Comparison of ENCODE assay signal across 21 cellular contexts in the genomic region with DNA sequence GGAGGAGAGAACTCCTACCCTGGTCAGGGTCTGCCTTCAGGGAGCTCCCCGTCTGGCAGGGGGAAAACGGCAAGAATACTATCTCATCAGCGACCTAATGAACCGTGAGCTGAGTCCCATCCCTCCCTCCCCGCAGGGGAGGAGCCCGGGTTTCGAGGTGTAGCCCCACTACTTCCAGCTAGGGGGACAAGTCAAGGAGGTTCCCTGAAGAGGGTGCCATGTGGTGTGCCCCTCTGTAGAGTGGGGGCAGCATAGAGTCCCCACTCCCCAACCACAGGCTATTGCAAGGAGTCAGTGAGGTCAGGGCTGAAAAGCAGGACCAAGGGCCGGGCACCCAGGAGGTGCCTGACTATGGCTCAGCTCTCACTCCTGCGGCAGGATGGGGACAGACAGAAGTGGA. TPM values are rescaled to one million over a fixed set of nuclear protein-coding genes. Genes with fewer than 3 reads are reported as not detected.
A peak's percentile ranks its signal among the peaks of the same experiment; 100 is the strongest.
DNase-seq lines count a peak whose midpoint lies in the region; ATAC-seq and TF ChIP-seq lines count a peak whose summit lies in the region.
"Had no signal": no experiment of that assay in that cellular context is flagged by ENCODE, and none has a peak within 500 bp of the region (broad histone marks: within the 10 kb centered on the region; RNA-seq: fewer than 3 reads in every experiment).

No MANE protein-coding gene starts in this region.

- peaks cover 31% of the 10 kb centered on the region for H3K4me1 Mint-ChIP-seq in activated B cell treated with CpG ODN at 0.5 μM for 24 hours
- peaks cover 14% of the 10 kb centered on the region for H3K4me1 Mint-ChIP-seq in memory B cell

- TF ChIP-seq CTCF in MM.1S (IDR thresholded peaks at IDR 0.05; ENCODE audit: low read length) (peak; percentile 11; the same call in 1 of the 2 replicates), activated B cell treated with CpG ODN at 0.5 μM for 24 hours (IDR thresholded peaks at IDR 0.05) (no peak), breast epithelium (IDR thresholded peaks at IDR 0.05) (no peak)

- H2AFZ ChIP-seq in MM.1S (ENCODE audit: low read length) = no peak overlapping the region

- H3K9ac ChIP-seq in BLaER1 treated with 17β-estradiol and CSF1 and Interleukin-3, amounts not matched to agents 10 nM and 100 nM = no peak overlapping the region
- no peak overlapping the region for H3K9ac ChIP-seq in MM.1S (ENCODE audit: low read length)

- CTCF ChIA-PET in activated B cell treated with CpG ODN at 0.5 μM for 24 hours (lab: Charles Lee) = no interaction called here

- H3K27me3 ChIP-seq in BLaER1 treated with 17β-estradiol and CSF1 and Interleukin-3, amounts not matched to agents 10 nM and 100 nM = peaks cover 0 to 50% (median 5%) of the 10 kb centered on the region in 11 experiments; a peak in 10 of 22 replicates
- H3K27me3 ChIP-seq in MM.1S (replicated peaks; ENCODE audit: insufficient read depth, low read length) (peaks cover 64% of the 10 kb centered on the region), breast epithelium (peaks cover 0 to 5% of the 10 kb centered on the region in 2 donors)
- H3K27me3 ChIP-seq: cardiac muscle cell, dorsolateral prefrontal cortex, gastrocnemius medialis, thyroid gland had no signal

- DNase-seq in MM.1S = no peak
- DNase-seq in activated B cell treated with CpG ODN at 0.5 μM for 24 hours = no peak
- no peak for DNase-seq in memory B cell (ENCODE audit: low spot score in 2 of 2)
- DNase-seq in breast epithelium (ENCODE audit: low spot score in 2 of 2) = no peak
- DNase-seq in NCI-H1105 treated with DMSO at 0.1 percent for 48 hours (lab: John Stamatoyannopoulos, UW) = no peak
- no peak for DNase-seq in NCI-H2081 treated with DMSO at 0.1 percent for 48 hours (lab: John Stamatoyannopoulos, UW)
- DNase-seq: activated CD4-positive, alpha-beta T cell treated with anti-CD3 and anti-CD28 coated beads, Interleukin-2, amount 50 U/mL, for 48 hours; activated gamma-delta T cell treated with Interleukin-2 at 50 U/mL for 16 hours; dorsolateral prefrontal cortex; gastrocnemius medialis; left ventricle myocardium superior; NCI-H2029; retina; Right ventricle myocardium superior; T-helper 1 cell; thyroid gland had no signal

- no peak overlapping the region for H3K27ac Mint-ChIP-seq in activated B cell treated with CpG ODN at 0.5 μM for 24 hours
- no peak overlapping the region for H3K27ac Mint-ChIP-seq in memory B cell
- H3K27ac Mint-ChIP-seq: IgD-negative memory B cell had no signal

- H3K9me3 ChIP-seq in BLaER1 treated with 17β-estradiol and CSF1 and Interleukin-3, amounts not matched to agents 10 nM and 100 nM (replicated peaks in 1 of 11) = peaks cover 0 to 8% (median 6%) of the 10 kb centered on the region in 11 experiments; a peak in 12 of 22 replicates
- H3K9me3 ChIP-seq in MM.1S (replicated peaks; ENCODE audit: insufficient read depth, low read length) (no peaks in the 10 kb centered on the region), breast epithelium (no peaks in the 10 kb centered on the region)
- H3K9me3 ChIP-seq: gastrocnemius medialis, HAP-1, thyroid gland had no signal

- intact Hi-C loops in activated B cell treated with CpG ODN at 0.5 μM for 24 hours (cut with micrococcal nuclease) (no loop called here), breast epithelium (cut with DNase I; ENCODE audit: low total_unique reads) (no loop called here)

- no peak for TF ChIP-seq POLR2A in breast epithelium (IDR thresholded peaks at IDR 0.05)

- peaks cover 0 to 16% (median 0%) of the 10 kb centered on the region in 11 experiments; a peak in 6 of 22 replicates for H4K20me1 ChIP-seq in BLaER1 treated with 17β-estradiol and CSF1 and Interleukin-3, amounts not matched to agents 10 nM and 100 nM
- H4K20me1 ChIP-seq in MM.1S (ENCODE audit: insufficient read depth, low read length) = no peaks in the 10 kb centered on the region

- H3K4me3 Mint-ChIP-seq in activated B cell treated with CpG ODN at 0.5 μM for 24 hours = no peak overlapping the region
- H3K4me3 Mint-ChIP-seq in memory B cell = no peak overlapping the region
- H3K4me3 Mint-ChIP-seq: IgD-negative memory B cell had no signal

- H3K27me3 Mint-ChIP-seq in activated B cell treated with CpG ODN at 0.5 μM for 24 hours = peaks cover 4% of the 10 kb centered on the region
- peaks cover 4% of the 10 kb centered on the region for H3K27me3 Mint-ChIP-seq in memory B cell

- H3K9me3 Mint-ChIP-seq in activated B cell treated with CpG ODN at 0.5 μM for 24 hours (no peaks in the 10 kb centered on the region), memory B cell (no peaks in the 10 kb centered on the region)
- H3K9me3 Mint-ChIP-seq: IgD-negative memory B cell had no signal

- peaks cover 43 to 79% (median 74%) of the 10 kb centered on the region in 10 experiments for H3K4me1 ChIP-seq in BLaER1 treated with 17β-estradiol and CSF1 and Interleukin-3, amounts not matched to agents 10 nM and 100 nM
- H3K4me1 ChIP-seq in MM.1S (ENCODE audit: low read length) = no peaks in the 10 kb centered on the region
- H3K4me1 ChIP-seq in breast epithelium = no peaks in the 10 kb centered on the region
- H3K4me1 ChIP-seq: HAP-1 had no signal

- no peaks in the 10 kb centered on the region for H3K9me2 ChIP-seq in MM.1S (replicated peaks; ENCODE audit: insufficient read depth, low read length)

- no peak overlapping the region for H3K4me3 ChIP-seq in BLaER1 treated with 17β-estradiol and CSF1 and Interleukin-3, amounts not matched to agents 10 nM and 100 nM
- no peak overlapping the region for H3K4me3 ChIP-seq in MM.1S (ENCODE audit: low read length)
- H3K4me3 ChIP-seq in breast epithelium = no peak overlapping the region
- H3K4me3 ChIP-seq: cardiac muscle cell, dorsolateral prefrontal cortex, gastrocnemius medialis, HAP-1, thyroid gland had no signal

- ATAC-seq in activated B cell treated with CpG ODN at 0.5 μM for 24 hours (ENCODE audit: low read depth) (peak; percentile 34), memory B cell (ENCODE audit: low read depth) (peak; percentile 57), GM19397 (IDR thresholded peaks at IDR 0.05; ENCODE audit: unreplicated experiment) (no peak)
- ATAC-seq: gastrocnemius medialis, left ventricle myocardium superior had no signal

- H3K27ac ChIP-seq in BLaER1 treated with 17β-estradiol and CSF1 and Interleukin-3, amounts not matched to agents 10 nM and 100 nM = no peak overlapping the region
- no peak overlapping the region for H3K27ac ChIP-seq in MM.1S (ENCODE audit: low read length)
- no peak overlapping the region for H3K27ac ChIP-seq in breast epithelium
- H3K27ac ChIP-seq: dorsolateral prefrontal cortex, gastrocnemius medialis, thyroid gland had no signal

- H3K36me3 ChIP-seq in BLaER1 treated with 17β-estradiol and CSF1 and Interleukin-3, amounts not matched to agents 10 nM and 100 nM = no peaks in the 10 kb centered on the region
- no peaks in the 10 kb centered on the region for H3K36me3 ChIP-seq in MM.1S (replicated peaks; ENCODE audit: insufficient read depth, low read length)
- no peaks in the 10 kb centered on the region for H3K36me3 ChIP-seq in breast epithelium
- H3K36me3 ChIP-seq: cardiac muscle cell, gastrocnemius medialis, HAP-1, thyroid gland had no signal

- H3K36me3 Mint-ChIP-seq in activated B cell treated with CpG ODN at 0.5 μM for 24 hours (ENCODE audit: low read depth) (no peaks in the 10 kb centered on the region), memory B cell (no peaks in the 10 kb centered on the region)
- H3K36me3 Mint-ChIP-seq: IgD-negative memory B cell had no signal

- H3K4me2 ChIP-seq in BLaER1 treated with 17β-estradiol and CSF1 and Interleukin-3, amounts not matched to agents 10 nM and 100 nM = peak overlapping the region; percentile 1 to 99 (median 83); a peak in 18 of 22 replicates
- H3K4me2 ChIP-seq in MM.1S (ENCODE audit: low read depth, low read length) = no peak overlapping the region

- no peaks in the 10 kb centered on the region for H3F3A ChIP-seq in MM.1S (ENCODE audit: insufficient read depth, low read length)

- POLR2A ChIA-PET in activated B cell treated with CpG ODN at 0.5 μM for 24 hours (lab: Charles Lee) = no interaction called here

- no peaks in the 10 kb centered on the region for H3K79me2 ChIP-seq in MM.1S (ENCODE audit: low read length)

RNA-seq across cellular contexts. Expression of gene RXRA, which starts 50.9 kb away (rescaled TPM):
- total RNA-seq in activated B cell treated with CpG ODN at 0.5 μM for 24 hours (4.6 and 5.0 TPM in 2 replicates), breast epithelium (10 to 100 TPM; 31.0 to 63.0 (median 31.5) TPM)
